ENCODE assay signal across 22 cellular contexts in genomic region chr4:185713272-185713671, GRCh38.
DNase-seq lines count a peak whose midpoint lies in the region; ATAC-seq and TF ChIP-seq lines count a peak whose summit lies in the region.
"Had no signal": no experiment of that assay in that cellular context is flagged by ENCODE, and none has a peak within 500 bp of the region (broad histone marks: within the 10 kb centered on the region; RNA-seq: fewer than 3 reads in every experiment).

No MANE protein-coding gene starts in this region.

- H3K27me3 Mint-ChIP-seq in type B pancreatic cell, result no peaks in the 10 kb centered on the region

- peak overlapping the region; percentile 31 for H3K27ac Mint-ChIP-seq in type B pancreatic cell
- H3K27ac Mint-ChIP-seq: activated T-helper 1 cell treated with anti-CD3 and anti-CD28 coated beads, Interleukin-12 subunit alpha, Interleukin-12 subunit beta, Interleukin-2, Interleukin-4 antibody, amounts not matched to agents 30 ng/mL and 10 ng/mL and 1 ng/mL, durations not matched to agents 14 hours and 24 hours and 36 hours; stimulated activated effector memory CD8-positive, alpha-beta T cell treated with anti-CD3 and anti-CD28 coated beads, Interleukin-12 subunit alpha, Interleukin-12 subunit beta, amount 100 ng/mL, for 72 hours; T-helper 17 cell had no signal

- peak overlapping the region; percentile 3 for H3K4me3 Mint-ChIP-seq in type B pancreatic cell
- H3K4me3 Mint-ChIP-seq: activated T-helper 1 cell treated with anti-CD3 and anti-CD28 coated beads, Interleukin-12 subunit alpha, Interleukin-12 subunit beta, Interleukin-2, Interleukin-4 antibody, amounts not matched to agents 30 ng/mL and 10 ng/mL and 1 ng/mL, durations not matched to agents 14 hours and 24 hours and 36 hours; CD4-positive, alpha-beta memory T cell; stimulated activated effector memory CD8-positive, alpha-beta T cell treated with anti-CD3 and anti-CD28 coated beads, Interleukin-12 subunit alpha, Interleukin-12 subunit beta, amount 100 ng/mL, for 72 hours; T-helper 17 cell had no signal

- WGBS in liver, result 35% methylated on average over 5 of the region's 5 CpGs

- H3K9me3 Mint-ChIP-seq in type B pancreatic cell, result no peaks in the 10 kb centered on the region
- H3K9me3 Mint-ChIP-seq: activated T-helper 1 cell treated with anti-CD3 and anti-CD28 coated beads, Interleukin-12 subunit alpha, Interleukin-12 subunit beta, Interleukin-2, Interleukin-4 antibody, amounts not matched to agents 30 ng/mL and 10 ng/mL and 1 ng/mL, durations not matched to agents 14 hours and 24 hours and 36 hours; stimulated activated effector memory CD8-positive, alpha-beta T cell treated with anti-CD3 and anti-CD28 coated beads, Interleukin-12 subunit alpha, Interleukin-12 subunit beta, amount 100 ng/mL, for 72 hours had no signal

- no peaks in the 10 kb centered on the region for H3K27me3 ChIP-seq in left ventricle myocardium inferior (ENCODE audit: low read depth)
- no peaks in the 10 kb centered on the region for H3K27me3 ChIP-seq in liver (ENCODE audit: control insufficient read depth in 4 of 4, insufficient read depth in 4 of 4, low read length in 3 of 4)
- no peaks in the 10 kb centered on the region for H3K27me3 ChIP-seq in BE2C
- H3K27me3 ChIP-seq: upper lobe of left lung had no signal

- TF ChIP-seq CTCF in left ventricle myocardium inferior (IDR thresholded peaks at IDR 0.05; ENCODE audit: borderline replicate concordance) (no peak), cardiac fibroblast (IDR thresholded peaks at IDR 0.05; ENCODE audit: low read depth, low read length) (no peak), liver (IDR thresholded peaks at IDR 0.05; ENCODE audit: low read depth, low read length, missing input control) (no peak), type B pancreatic cell (conservative IDR thresholded peaks at IDR 0.05) (no peak), BE2C (IDR thresholded peaks at IDR 0.05; ENCODE audit: low read depth, low read length) (no peak)

- peak overlapping the region; percentile 20 to 70 for H3K9ac ChIP-seq in liver (ENCODE audit: low read depth in 1 of 2, low read length in 2 of 2)

- ATAC-seq in HG02763 (IDR thresholded peaks at IDR 0.05; ENCODE audit: unreplicated experiment), result no peak
- ATAC-seq: stimulated activated effector memory CD8-positive, alpha-beta T cell treated with anti-CD3 and anti-CD28 coated beads, Interleukin-12 subunit alpha, Interleukin-12 subunit beta, amount 100 ng/mL, for 72 hours; T-helper 17 cell had no signal

- intact Hi-C loops in left ventricle myocardium inferior (cut with micrococcal nuclease) (no loop called here), cardiac septum (cut with DNase I) (no loop called here)

- H3K4me1 ChIP-seq in left ventricle myocardium inferior (peaks cover 100% of the 10 kb centered on the region), liver (ENCODE audit: control insufficient read depth in 4 of 4, insufficient read depth in 4 of 4, low read length in 3 of 4) (peaks cover 7 to 67% (median 25%) of the 10 kb centered on the region in 4 donors), BE2C (peaks cover 39% of the 10 kb centered on the region)

- H3K4me3 ChIP-seq in left ventricle myocardium inferior (no peak overlapping the region), cardiac fibroblast (replicated peaks in 1 of 2; ENCODE audit: low read depth in 2 of 2, low read length in 2 of 2) (no peak overlapping the region), liver (ENCODE audit: low read depth in 1 of 3, low read length in 3 of 3) (no peak overlapping the region), BE2C (ENCODE audit: low read depth, low read length) (no peak overlapping the region)
- H3K4me3 ChIP-seq: upper lobe of left lung had no signal

- H3K9me3 ChIP-seq in left ventricle myocardium inferior (replicated peaks) (no peaks in the 10 kb centered on the region), liver (ENCODE audit: control insufficient read depth in 4 of 4, low read length in 3 of 4) (no peaks in the 10 kb centered on the region), BE2C (no peaks in the 10 kb centered on the region)
- H3K9me3 ChIP-seq: upper lobe of left lung had no signal

- H3K36me3 ChIP-seq in left ventricle myocardium inferior, result no peaks in the 10 kb centered on the region
- H3K36me3 ChIP-seq in liver (ENCODE audit: control insufficient read depth in 4 of 4, insufficient read depth in 3 of 4, low read depth in 1 of 4, low read length in 3 of 4), result no peaks in the 10 kb centered on the region
- H3K36me3 ChIP-seq in BE2C, result no peaks in the 10 kb centered on the region
- H3K36me3 ChIP-seq: upper lobe of left lung had no signal

- H3K36me3 Mint-ChIP-seq in type B pancreatic cell, result peaks cover 6% of the 10 kb centered on the region
- H3K36me3 Mint-ChIP-seq: CD4-positive, alpha-beta memory T cell; stimulated activated effector memory CD8-positive, alpha-beta T cell treated with anti-CD3 and anti-CD28 coated beads, Interleukin-12 subunit alpha, Interleukin-12 subunit beta, amount 100 ng/mL, for 72 hours had no signal

- no peak for TF ChIP-seq RAD21 in liver (IDR thresholded peaks at IDR 0.05)

- H3K27ac ChIP-seq in left ventricle myocardium inferior (replicated peaks) (peak overlapping the region; percentile 85), liver (ENCODE audit: low read depth in 1 of 2, low read length in 2 of 2) (peak overlapping the region; percentile 95 to 97)
- H3K27ac ChIP-seq: upper lobe of left lung had no signal

- DNase-seq in left ventricle myocardium inferior, result no peak
- no peak for DNase-seq in cardiac septum (ENCODE audit: low spot score)
- peak; percentile 66 to 93 for DNase-seq in cardiac fibroblast (ENCODE audit: low read depth in 2 of 2)
- no peak for DNase-seq in type B pancreatic cell (ENCODE audit: extremely low spot score, unreplicated experiment)
- DNase-seq in foreskin melanocyte, result no peak
- DNase-seq in BE2C, result no peak
- DNase-seq: activated CD4-positive, CD25-positive, alpha-beta regulatory T cell; activated CD8-positive, alpha-beta memory T cell treated with anti-CD3 and anti-CD28 coated beads for 24 hours; CD4-positive, alpha-beta memory T cell; cerebellar nuclear complex; left ventricle myocardium superior; NCI-H187; NCI-H446 treated with DMSO at 0.1 percent for 48 hours; posterior cingulate gyrus; SHP77; stimulated activated CD4-positive, alpha-beta T cell treated with anti-CD3 and anti-CD28 coated beads, Interleukin-12 subunit alpha, Interleukin-12 subunit beta, amount 100 ng/mL, for 4 hours; T-helper 17 cell; upper lobe of left lung had no signal

- H3K4me1 Mint-ChIP-seq in type B pancreatic cell (ENCODE audit: unreplicated experiment), result peaks cover 30% of the 10 kb centered on the region
- H3K4me1 Mint-ChIP-seq: CD4-positive, alpha-beta memory T cell; stimulated activated effector memory CD8-positive, alpha-beta T cell treated with anti-CD3 and anti-CD28 coated beads, Interleukin-12 subunit alpha, Interleukin-12 subunit beta, amount 100 ng/mL, for 72 hours; T-helper 17 cell had no signal

TF ChIP-seq in liver, 16 proteins besides CTCF, POLR2A, EP300 and RAD21:
- TF ChIP-seq FOXA1 (IDR thresholded peaks at IDR 0.05) (no peak), FOXA2 (IDR thresholded peaks at IDR 0.05) (no peak), GABPA (IDR thresholded peaks at IDR 0.05 in 1 of 2, conservative IDR thresholded peaks at IDR 0.05 in 1 of 2) (no peak), REST (IDR thresholded peaks at IDR 0.05) (no peak), ZBTB33 (IDR thresholded peaks at IDR 0.05) (no peak), TAF1 (conservative IDR thresholded peaks at IDR 0.05) (no peak), HNF4G (IDR thresholded peaks at IDR 0.05) (no peak), YY1 (IDR thresholded peaks at IDR 0.05) (no peak)

Comparison
In these comparisons a context has a peak if more than half of its experiments do, and no peak if none do; other contexts are left out.
1. DNase-seq: peak in cardiac fibroblast (2 of 2); none in left ventricle myocardium inferior (single experiment), cardiac septum (single experiment), type B pancreatic cell (single experiment), foreskin melanocyte (single experiment) and BE2C (single experiment).